In the genomic region with DNA sequence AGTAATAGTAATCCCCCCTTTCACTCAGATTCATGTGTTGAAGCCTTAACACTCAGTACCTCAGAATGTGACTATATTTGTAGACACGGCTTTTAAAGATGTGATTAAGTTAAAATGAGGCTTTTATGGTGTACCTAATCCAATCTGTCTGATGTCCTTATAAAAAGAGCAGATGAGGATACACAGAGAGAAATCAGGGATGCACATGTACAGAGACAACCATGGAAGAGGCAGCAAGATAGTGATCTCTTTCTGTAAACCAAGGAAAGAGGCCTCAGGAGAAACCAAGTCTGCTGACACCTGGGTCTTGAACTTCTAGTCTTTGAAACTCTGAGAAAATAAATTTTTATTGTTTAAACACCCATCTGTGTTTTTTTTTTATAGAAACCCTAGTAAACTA, we compare ENCODE assay signal across 16 cellular contexts. TPM values are rescaled to one million over a fixed set of nuclear protein-coding genes. Genes with fewer than 3 reads are reported as not detected.
A peak's percentile ranks its signal among the peaks of the same experiment; 100 is the strongest.
DNase-seq lines count a peak whose midpoint lies in the region; TF ChIP-seq lines count a peak whose summit lies in the region.
"Had no signal": no experiment of that assay in that cellular context is flagged by ENCODE, and none has a peak within 500 bp of the region (broad histone marks: within the 10 kb centered on the region; RNA-seq: fewer than 3 reads in every experiment).

No MANE protein-coding gene starts in this region.

- no peaks in the 10 kb centered on the region for H3K27me3 ChIP-seq in KMS-11 (ENCODE audit: insufficient read depth, low read depth)
- H3K27me3 ChIP-seq: BLaER1 treated with 17β-estradiol and CSF1 and Interleukin-3, amounts not matched to agents 10 nM and 100 nM had no signal

- no peaks in the 10 kb centered on the region for H3K79me2 ChIP-seq in KMS-11 (ENCODE audit: insufficient read depth, low read depth)

- H3K4me3 ChIP-seq in KMS-11 (IDR thresholded peaks at IDR 0.05; ENCODE audit: insufficient read depth, low read depth, low read length) (no peak overlapping the region), fibroblast of villous mesenchyme (ENCODE audit: low read depth, low read length) (no peak overlapping the region)
- H3K4me3 ChIP-seq: A549; BLaER1 treated with 17β-estradiol and CSF1 and Interleukin-3, amounts not matched to agents 10 nM and 100 nM had no signal

- H3K9ac ChIP-seq in KMS-11 = no peak overlapping the region
- H3K9ac ChIP-seq: BLaER1 treated with 17β-estradiol and CSF1 and Interleukin-3, amounts not matched to agents 10 nM and 100 nM had no signal

- no peak for TF ChIP-seq CTCF in KMS-11 (conservative IDR thresholded peaks at IDR 0.05; ENCODE audit: low read depth, low read length)
- TF ChIP-seq CTCF in fibroblast of villous mesenchyme (IDR thresholded peaks at IDR 0.05; ENCODE audit: insufficient read depth, low read depth, low read length) = no peak

- no peaks in the 10 kb centered on the region for H4K20me1 ChIP-seq in KMS-11 (ENCODE audit: insufficient read depth)
- H4K20me1 ChIP-seq: BLaER1 treated with 17β-estradiol and CSF1 and Interleukin-3, amounts not matched to agents 10 nM and 100 nM had no signal

- H3K4me1 ChIP-seq in KMS-11 (ENCODE audit: low read depth, poor library complexity, severe bottlenecking) = peaks cover 24% of the 10 kb centered on the region
- H3K4me1 ChIP-seq: A549, Caco-2 had no signal

- DNase-seq in NCI-H82 (lab: John Stamatoyannopoulos, UW) = peak; percentile 4
- DNase-seq in NCI-H82 treated with DMSO at 0.1 percent for 48 hours (lab: John Stamatoyannopoulos, UW; ENCODE audit: unreplicated experiment) = no peak
- DNase-seq in fibroblast of villous mesenchyme (ENCODE audit: low read depth) = peak; percentile 17
- no peak for DNase-seq in NCI-H187 (lab: John Stamatoyannopoulos, UW)
- DNase-seq: AML-193; Caco-2; Calu3; CD4-positive, alpha-beta T cell; CD8-positive, alpha-beta T cell; DMS79 treated with DMSO at 0.1 percent for 48 hours; GF-D8 had no signal

- 0 out of 2 replicates have a peak overlapping the region, but pooled peaks have one; percentile 16 for H3K4me2 ChIP-seq in KMS-11
- H3K4me2 ChIP-seq: A549; BLaER1 treated with 17β-estradiol and CSF1 and Interleukin-3, amounts not matched to agents 10 nM and 100 nM had no signal

- no peaks in the 10 kb centered on the region for H3K36me3 ChIP-seq in KMS-11 (ENCODE audit: insufficient read depth)
- H3K36me3 ChIP-seq: BLaER1 treated with 17β-estradiol and CSF1 and Interleukin-3, amounts not matched to agents 10 nM and 100 nM had no signal

- H3K27ac ChIP-seq in KMS-11 = no peak overlapping the region
- H3K27ac ChIP-seq: 22Rv1; A549; BLaER1 treated with 17β-estradiol and CSF1 and Interleukin-3, amounts not matched to agents 10 nM and 100 nM; C4-2B had no signal

- H2AFZ ChIP-seq in KMS-11 (ENCODE audit: low read depth) = no peak overlapping the region

RNA-seq across cellular contexts. Expression of gene ZNF365, which starts 44.0 kb away (rescaled TPM):
- 6.1 and 8.2 TPM in 2 replicates for total RNA-seq in fibroblast of villous mesenchyme
- total RNA-seq: Caco-2 had no signal

Comparison
In these comparisons a context has a peak if more than half of its experiments do, and no peak if none do; other contexts are left out.
1. DNase-seq: peak in NCI-H82 (single experiment) and fibroblast of villous mesenchyme (single experiment); none in NCI-H82 treated with DMSO at 0.1 percent for 48 hours (single experiment) and NCI-H187 (0 of 2).